18 cellular contexts compared by ENCODE assay signal in the genomic region with DNA sequence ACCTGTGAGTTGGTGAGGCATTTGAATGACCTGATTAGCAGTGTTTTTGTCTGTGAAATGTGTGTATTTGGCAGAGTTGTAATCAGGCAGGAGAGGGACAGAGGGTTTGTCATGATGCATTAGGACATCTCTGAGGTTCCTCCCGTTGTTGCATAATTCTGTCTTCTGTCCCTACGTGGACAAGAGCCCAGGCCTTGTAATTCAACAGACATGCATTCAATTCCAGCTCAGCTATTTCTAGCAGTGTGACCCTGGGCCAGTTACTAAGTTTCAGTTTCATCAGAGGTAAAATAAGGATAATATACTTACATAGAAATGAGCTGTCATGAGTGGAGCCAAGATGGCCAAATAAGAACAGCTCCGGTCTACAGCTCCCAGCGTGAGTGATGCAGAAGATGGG.
DNase-seq lines count a peak whose midpoint lies in the region; ATAC-seq and TF ChIP-seq lines count a peak whose summit lies in the region.
"Had no signal": no experiment of that assay in that cellular context is flagged by ENCODE, and none has a peak within 500 bp of the region (broad histone marks: within the 10 kb centered on the region; RNA-seq: fewer than 3 reads in every experiment).

No MANE protein-coding gene starts in this region.

- H3K4me2 ChIP-seq in fibroblast of lung (ENCODE audit: extremely low read depth, insufficient read depth, low read length) (no peak overlapping the region), mesendoderm (ENCODE audit: low read length) (no peak overlapping the region)

- intact Hi-C loops in Right ventricle myocardium inferior (cut with DNase I), result loop anchor here (5.0 kb wide), 1 partner anchor 40 kb away; no protein-coding TSS in a partner anchor
- intact Hi-C loops in cardiac septum (cut with DNase I), result loop anchor here (5.0 kb wide), 1 partner anchor 40 kb away; no protein-coding TSS in a partner anchor
- intact Hi-C loops in vagina (cut with DNase I), result no loop called here

- H2BK5ac ChIP-seq in mesendoderm (ENCODE audit: low read length), result no peak overlapping the region

- H3K9ac ChIP-seq in fibroblast of lung (ENCODE audit: insufficient read depth, low read length), result no peak overlapping the region
- no peak overlapping the region for H3K9ac ChIP-seq in muscle layer of colon (ENCODE audit: low read length)
- H3K9ac ChIP-seq in mesendoderm (ENCODE audit: low read length), result no peak overlapping the region

- no peak overlapping the region for H2AK5ac ChIP-seq in mesendoderm (ENCODE audit: low read length)

- TF ChIP-seq POLR2A in vagina (IDR thresholded peaks at IDR 0.05), result no peak

- no peak overlapping the region for H3K23ac ChIP-seq in mesendoderm (ENCODE audit: low read length)

- no peak for DNase-seq in Right ventricle myocardium inferior (ENCODE audit: missing footprints)
- no peak for DNase-seq in cardiac septum (ENCODE audit: low spot score)
- peak; percentile 36 to 67 for DNase-seq in fibroblast of lung (ENCODE audit: low read depth in 2 of 2)
- DNase-seq in vagina (ENCODE audit: extremely low spot score in 2 of 2), result no peak
- DNase-seq in germinal center (ENCODE audit: low spot score), result no peak
- no peak for DNase-seq in mesendoderm
- DNase-seq: ACHN; activated CD4-positive, alpha-beta T cell treated with anti-CD3 and anti-CD28 coated beads, Interleukin-2, amount 50 U/mL, for 48 hours; activated effector memory CD4-positive, alpha-beta T cell treated with anti-CD3 and anti-CD28 coated beads, Interleukin-2, amount 50 U/mL, for 16 hours; central memory CD4-positive, alpha-beta T cell; DND-41; foreskin keratinocyte; kidney; NCI-H226; nephron progenitor cell; stimulated activated CD4-positive, alpha-beta T cell treated with anti-CD3 and anti-CD28 coated beads, Interleukin-12 subunit alpha, Interleukin-12 subunit beta, amount 100 ng/mL, for 4 hours had no signal

- H3K56ac ChIP-seq in mesendoderm (ENCODE audit: low read length), result no peak overlapping the region

- ATAC-seq in Right ventricle myocardium inferior (peak; percentile 100), HG02610 (IDR thresholded peaks at IDR 0.05; ENCODE audit: unreplicated experiment) (no peak)
- ATAC-seq: foreskin keratinocyte had no signal

- WGBS in mesendoderm (ENCODE audit: extremely low coverage, insufficient coverage, low lambda C conversion rate), result no CpG with 5 or more reads among the region's 4 CpGs

- H2AFZ ChIP-seq in fibroblast of lung (ENCODE audit: low read length), result peak overlapping the region; percentile 39

- no peaks in the 10 kb centered on the region for H3K27me3 ChIP-seq in fibroblast of lung (ENCODE audit: control insufficient read depth, insufficient read depth, low read length)
- H3K27me3 ChIP-seq in muscle layer of colon (ENCODE audit: control insufficient read depth in 1 of 2, insufficient read depth in 2 of 2, low read length in 2 of 2), result no peaks in the 10 kb centered on the region
- no peaks in the 10 kb centered on the region for H3K27me3 ChIP-seq in vagina
- no peaks in the 10 kb centered on the region for H3K27me3 ChIP-seq in mesendoderm (ENCODE audit: insufficient read depth, low read length, poor library complexity)
- H3K27me3 ChIP-seq: foreskin keratinocyte had no signal

- H3K9me3 ChIP-seq in fibroblast of lung (ENCODE audit: control insufficient read depth, insufficient read depth, low read depth, low read length), result no peaks in the 10 kb centered on the region
- no peaks in the 10 kb centered on the region for H3K9me3 ChIP-seq in muscle layer of colon (ENCODE audit: low read length)
- H3K9me3 ChIP-seq in vagina, result no peaks in the 10 kb centered on the region

- no peak overlapping the region for H2BK120ac ChIP-seq in mesendoderm (ENCODE audit: low read depth, low read length)

- peak overlapping the region; percentile 31 for H3K27ac ChIP-seq in fibroblast of lung (ENCODE audit: insufficient read depth, low read length)
- peak overlapping the region; percentile 13 for H3K27ac ChIP-seq in muscle layer of colon (ENCODE audit: low read depth, low read length)
- H3K27ac ChIP-seq in vagina, result peak overlapping the region; percentile 25
- no peak overlapping the region for H3K27ac ChIP-seq in mesendoderm (ENCODE audit: low read depth, low read length)
- H3K27ac ChIP-seq: foreskin keratinocyte had no signal

- no peaks in the 10 kb centered on the region for H4K20me1 ChIP-seq in fibroblast of lung (ENCODE audit: control insufficient read depth, extremely low read depth, insufficient read depth, low read length)

- H2BK15ac ChIP-seq in mesendoderm (replicated peaks; ENCODE audit: low read depth), result no peak overlapping the region

- H3K36me3 ChIP-seq in fibroblast of lung (ENCODE audit: control insufficient read depth, insufficient read depth, low read length) (no peaks in the 10 kb centered on the region), muscle layer of colon (ENCODE audit: insufficient read depth, low read length) (no peaks in the 10 kb centered on the region), vagina (no peaks in the 10 kb centered on the region), mesendoderm (ENCODE audit: control insufficient read depth, insufficient read depth, low read length) (no peaks in the 10 kb centered on the region)

- H3K4me1 ChIP-seq in fibroblast of lung (ENCODE audit: control insufficient read depth, extremely low read depth, insufficient read depth, low read length) (no peaks in the 10 kb centered on the region), muscle layer of colon (ENCODE audit: insufficient read depth, low read length) (no peaks in the 10 kb centered on the region), vagina (no peaks in the 10 kb centered on the region), mesendoderm (ENCODE audit: control insufficient read depth, low read depth, low read length) (no peaks in the 10 kb centered on the region)
- H3K4me1 ChIP-seq: foreskin keratinocyte had no signal

- H3K4ac ChIP-seq in mesendoderm (ENCODE audit: low read depth, low read length), result no peak overlapping the region

- no peaks in the 10 kb centered on the region for H3K79me1 ChIP-seq in mesendoderm (ENCODE audit: low read length)

- H3K4me3 ChIP-seq in fibroblast of lung (replicated peaks in 1 of 4; ENCODE audit: control extremely low read depth in 1 of 4, insufficient read depth in 1 of 4, low read depth in 3 of 4, low read length in 4 of 4) (no peak overlapping the region), muscle layer of colon (ENCODE audit: low read depth in 1 of 2, low read length in 2 of 2) (no peak overlapping the region), vagina (no peak overlapping the region), mesendoderm (ENCODE audit: low read length) (no peak overlapping the region)

- H4K8ac ChIP-seq in mesendoderm (ENCODE audit: low read depth, low read length), result no peak overlapping the region

- TF ChIP-seq CTCF in fibroblast of lung (conservative IDR thresholded peaks at IDR 0.05 in 1 of 2, IDR thresholded peaks at IDR 0.05 in 1 of 2; ENCODE audit: low read depth in 1 of 2, low read length in 2 of 2) (no peak), vagina (IDR thresholded peaks at IDR 0.05) (no peak)

- no peak overlapping the region for H3K18ac ChIP-seq in mesendoderm (ENCODE audit: low read length)

- H3K79me2 ChIP-seq in fibroblast of lung (ENCODE audit: control insufficient read depth, insufficient read depth, low read length) (no peaks in the 10 kb centered on the region), mesendoderm (ENCODE audit: control insufficient read depth, insufficient read depth, low read length) (no peaks in the 10 kb centered on the region)

- H4K5ac ChIP-seq in mesendoderm (ENCODE audit: low read length), result no peak overlapping the region

Comparison
In these comparisons a context has a peak if more than half of its experiments do, and no peak if none do; other contexts are left out.
1. DNase-seq: peak in fibroblast of lung (2 of 2); none in Right ventricle myocardium inferior (single experiment), cardiac septum (single experiment), vagina (0 of 2), germinal center (single experiment) and mesendoderm (single experiment).